22 cellular contexts compared by ENCODE assay signal in genomic region chr5:142962172-142962528, GRCh38.
"Had no signal": no experiment of that assay in that cellular context is flagged by ENCODE, and none has a peak within 500 bp of the region (broad histone marks: within the 10 kb centered on the region; RNA-seq: fewer than 3 reads in every experiment).

No MANE protein-coding gene starts in this region.

- H3K9me3 ChIP-seq: adrenal gland, ascending aorta, esophagus muscularis mucosa, heart right ventricle, thoracic aorta, vagina had no signal

- DNase-seq: activated CD4-positive, alpha-beta T cell treated with anti-CD3 and anti-CD28 coated beads for 36 hours; activated CD4-positive, alpha-beta T cell treated with anti-CD3 and anti-CD28 coated beads, Interleukin-2, amount 50 U/mL, for 48 hours; activated CD4-positive, CD25-positive, alpha-beta regulatory T cell; activated CD8-positive, alpha-beta memory T cell treated with anti-CD3 and anti-CD28 coated beads for 24 hours; activated effector memory CD4-positive, alpha-beta T cell treated with Interleukin-2 at 50 U/mL for 16 hours; activated naive CD4-positive, alpha-beta T cell treated with anti-CD3 and anti-CD28 coated beads for 36 hours; activated naive CD8-positive, alpha-beta T cell treated with anti-CD3 and anti-CD28 coated beads for 36 hours; adrenal gland; brain microvascular endothelial cell; foreskin keratinocyte; heart right ventricle; naive thymus-derived CD8-positive, alpha-beta T cell; stimulated activated CD4-positive, alpha-beta T cell treated with anti-CD3 and anti-CD28 coated beads, Interleukin-12 subunit alpha, Interleukin-12 subunit beta, amount 100 ng/mL, for 4 hours; stimulated activated CD4-positive, alpha-beta T cell treated with anti-CD3 and anti-CD28 coated beads, Interleukin-4, amount 100 ng/mL, for 1 hour; stimulated activated naive CD8-positive, alpha-beta T cell treated with anti-CD3 and anti-CD28 coated beads, Interleukin-15, Interleukin-2, amounts not matched to agents 100 U/mL and 50 U/mL, for 24 hours; trophoblast cell had no signal

- H3K9me3 Mint-ChIP-seq: activated naive CD4-positive, alpha-beta T cell treated with anti-CD3 and anti-CD28 coated beads for 36 hours; activated naive CD8-positive, alpha-beta T cell treated with anti-CD3 and anti-CD28 coated beads for 36 hours had no signal

- H3K27ac ChIP-seq: adrenal gland, ascending aorta, brain microvascular endothelial cell, esophagus muscularis mucosa, skin epidermis, thoracic aorta, vagina had no signal

- H3K4me3 ChIP-seq: adrenal gland, ascending aorta, esophagus muscularis mucosa, heart right ventricle, skin epidermis, thoracic aorta, vagina had no signal

- H3K27me3 ChIP-seq: adrenal gland, ascending aorta, brain microvascular endothelial cell, esophagus muscularis mucosa, foreskin keratinocyte, heart right ventricle, vagina had no signal

- H3K4me3 Mint-ChIP-seq: activated CD4-positive, alpha-beta T cell treated with anti-CD3 and anti-CD28 coated beads for 36 hours; activated naive CD4-positive, alpha-beta T cell treated with anti-CD3 and anti-CD28 coated beads for 36 hours; activated naive CD8-positive, alpha-beta T cell treated with anti-CD3 and anti-CD28 coated beads for 36 hours; naive thymus-derived CD8-positive, alpha-beta T cell had no signal

- ATAC-seq: activated CD4-positive, alpha-beta T cell treated with anti-CD3 and anti-CD28 coated beads for 36 hours; foreskin keratinocyte; naive thymus-derived CD8-positive, alpha-beta T cell; sciatic nerve; stimulated activated naive CD8-positive, alpha-beta T cell treated with anti-CD3 and anti-CD28 coated beads, Interleukin-15, Interleukin-2, amounts not matched to agents 100 U/mL and 50 U/mL, for 24 hours had no signal

- H3K27me3 Mint-ChIP-seq: activated CD4-positive, alpha-beta T cell treated with anti-CD3 and anti-CD28 coated beads for 36 hours; activated naive CD8-positive, alpha-beta T cell treated with anti-CD3 and anti-CD28 coated beads for 36 hours; naive thymus-derived CD8-positive, alpha-beta T cell had no signal

- H3K4me1 ChIP-seq: adrenal gland had no signal

- H3K27ac Mint-ChIP-seq: activated CD4-positive, alpha-beta T cell treated with anti-CD3 and anti-CD28 coated beads for 36 hours; activated naive CD4-positive, alpha-beta T cell treated with anti-CD3 and anti-CD28 coated beads for 36 hours; activated naive CD8-positive, alpha-beta T cell treated with anti-CD3 and anti-CD28 coated beads for 36 hours had no signal

- H3K36me3 ChIP-seq: adrenal gland, ascending aorta, brain microvascular endothelial cell, esophagus muscularis mucosa, heart right ventricle, thoracic aorta, vagina had no signal
